In genomic region chr10:94800551-94800950, GRCh38 we compare ENCODE assay signal across 11 cellular contexts. TPM values are rescaled to one million over a fixed set of nuclear protein-coding genes. Genes with fewer than 3 reads are reported as not detected.
DNase-seq lines count a peak whose midpoint lies in the region; TF ChIP-seq lines count a peak whose summit lies in the region.
"Not testable (repeated sequence)": the region's sequence is repeated elsewhere in the genome, so short reads cannot be mapped to it uniquely, and the experiment has no call there.
"Had no signal": no experiment of that assay in that cellular context is flagged by ENCODE, and none has a peak within 500 bp of the region (broad histone marks: within the 10 kb centered on the region; RNA-seq: fewer than 3 reads in every experiment).

No MANE protein-coding gene starts in this region.

- H4K20me1 ChIP-seq in neural progenitor cell (ENCODE audit: low read depth): not testable (repeated sequence)

- H3K4me2 ChIP-seq in neural progenitor cell: not testable (repeated sequence)

- peaks cover 34% of the 10 kb centered on the region for H3K9me3 Mint-ChIP-seq in chondrocyte (ENCODE audit: low read depth)
- H3K9me3 Mint-ChIP-seq in neural progenitor cell: not testable (repeated sequence)

- not testable (repeated sequence) for H3K27ac ChIP-seq in coronary artery, neural progenitor cell

- H3F3A ChIP-seq in neural progenitor cell (ENCODE audit: low read depth): not testable (repeated sequence)

- not testable (repeated sequence) for H3K4me3 ChIP-seq in coronary artery, neural progenitor cell

- H3K9ac ChIP-seq in neural progenitor cell: not testable (repeated sequence)

- H3K4me1 Mint-ChIP-seq in chondrocyte (ENCODE audit: low read depth); neural progenitor cell: not testable (repeated sequence)

- not testable (repeated sequence) for H3K4me3 Mint-ChIP-seq in chondrocyte (ENCODE audit: unreplicated experiment); neural progenitor cell

- DNase-seq in chondrocyte (ENCODE audit: low spot score) (peak; percentile 42), coronary artery (ENCODE audit: low spot score) (peak; percentile 60)
- not testable (repeated sequence) for DNase-seq in neural progenitor cell (ENCODE audit: low spot score)

- H3K4me1 ChIP-seq in neural progenitor cell: not testable (repeated sequence)

- H3K27me3 ChIP-seq in neural progenitor cell: not testable (repeated sequence)

- TF ChIP-seq CTCF in chondrocyte (IDR thresholded peaks at IDR 0.05); coronary artery (IDR thresholded peaks at IDR 0.05); neural progenitor cell (IDR thresholded peaks at IDR 0.05): not testable (repeated sequence)

- not testable (repeated sequence) for H3K27me3 Mint-ChIP-seq in chondrocyte (ENCODE audit: low read depth); neural progenitor cell (ENCODE audit: insufficient read depth, low read depth)

- peak overlapping the region; percentile 68 for H2AFZ ChIP-seq in neural progenitor cell (replicated peaks)

- H3K36me3 Mint-ChIP-seq in chondrocyte (ENCODE audit: low read depth); neural progenitor cell: not testable (repeated sequence)

- not testable (repeated sequence) for H3K36me3 ChIP-seq in neural progenitor cell

- not testable (repeated sequence) for H3K79me2 ChIP-seq in neural progenitor cell (ENCODE audit: low read depth)

- H3K27ac Mint-ChIP-seq in chondrocyte (ENCODE audit: unreplicated experiment); neural progenitor cell: not testable (repeated sequence)

- H3K9me3 ChIP-seq in neural progenitor cell (ENCODE audit: low read depth): not testable (repeated sequence)

RNA-seq across cellular contexts. Expression of gene CYP2C19, which starts 38.1 kb away (rescaled TPM):
- 0.12 to 0.31 TPM in 2 of 3 replicates, not detected in the other for total RNA-seq in chondrocyte
- total RNA-seq in neural progenitor cell (ENCODE audit: low replicate concordance): not detected in 2 replicates
- total RNA-seq: A172; A673; B cell; CD4-positive, alpha-beta T cell; CD4-positive, CD25-positive, alpha-beta regulatory T cell; CD8-positive, alpha-beta memory T cell; CD8-positive, alpha-beta T cell; Daoy had no signal
